In genomic region chr12:2877047-2877958, GRCh38 we compare ENCODE assay signal across 8 cellular contexts. TPM values are rescaled to one million over a fixed set of nuclear protein-coding genes. Genes with fewer than 3 reads are reported as not detected.
A peak's percentile ranks its signal among the peaks of the same experiment; 100 is the strongest.
DNase-seq lines count a peak whose midpoint lies in the region; ATAC-seq and TF ChIP-seq lines count a peak whose summit lies in the region.

TSS of gene FOXM1 (minus strand) at chr12:2877174. CDS start at chr12:2874478, 2,696 bp downstream.
TSS of gene RHNO1 (plus strand) at chr12:2877223. CDS start at chr12:2885367, 8,144 bp downstream.

- WGBS in esophagus muscularis mucosa: 0% methylated on average over 25 of the region's 70 CpGs

- H3K36me3 ChIP-seq in Panc1 (ENCODE audit: control insufficient read depth, insufficient read depth, low read length) (no peaks in the 10 kb centered on the region; the same call in none of the 2 replicates), esophagus muscularis mucosa (no peaks in the 10 kb centered on the region)

- CTCF ChIA-PET in Panc1 (lab: Charles Lee): interaction anchor here (0.8 kb wide), 1 partner anchor 196 kb away, joined by 3 read pairs; no protein-coding TSS in a partner anchor

- TF ChIP-seq POLR2A in esophagus muscularis mucosa (IDR thresholded peaks at IDR 0.05; ENCODE audit: low read depth): no peak

- ATAC-seq in GM21619 (IDR thresholded peaks at IDR 0.05; ENCODE audit: unreplicated experiment) (peak; percentile 66), Panc1 (peak; percentile 95)

- in situ Hi-C loops in KBM-7 (cut with MboI; ENCODE audit: low pct_unique_long_range_greater_than_20kb, low sequenced_read_pairs) (no loop called here), Panc1 (cut with HindIII; ENCODE audit: low pct_unique_long_range_greater_than_20kb, low sequenced_read_pairs) (no loop called here)

- intact Hi-C loops in Panc1 (cut with micrococcal nuclease; ENCODE audit: unreplicated experiment): no loop called here
- intact Hi-C loops in esophagus muscularis mucosa (cut with DNase I): no loop called here

- peak within 1 kb of the TSS; percentile 83 to 95 for H3K4me3 ChIP-seq in Panc1 (ENCODE audit: low read depth in 2 of 2, low read length in 2 of 2)
- H3K4me3 ChIP-seq in esophagus muscularis mucosa: peak within 1 kb of the TSS; percentile 72 to 94 (median 91)

- POLR2A ChIA-PET in Panc1 (lab: Charles Lee): interaction anchor here (0.7 kb wide), 1 partner anchor 96 kb away, joined by 9 read pairs; no protein-coding TSS in a partner anchor

- H3K4me1 ChIP-seq in Panc1 (ENCODE audit: control insufficient read depth, insufficient read depth, low read length) (peaks cover 7% of the 10 kb centered on the region), esophagus muscularis mucosa (peaks cover 6 to 27% (median 21%) of the 10 kb centered on the region in 4 donors)

- H3K9me3 ChIP-seq in Panc1 (ENCODE audit: control insufficient read depth, insufficient read depth, low read depth, low read length): no peaks in the 10 kb centered on the region
- H3K9me3 ChIP-seq in esophagus muscularis mucosa: no peaks in the 10 kb centered on the region

- TSS peak; percentile 89 for BruUV-seq in Panc1 (replicated peaks; lab: Mats Ljungman, UMichigan)

- DNase-seq in DMS153 (lab: John Stamatoyannopoulos, UW): peak; percentile 75
- peak; percentile 84 for DNase-seq in KBM-7
- no peak for DNase-seq in Panc1 (ENCODE audit: low read depth, low spot score)
- peak; percentile 90 to 93 for DNase-seq in activated T-cell treated with anti-CD3 and anti-CD28 coated beads, Interleukin-2, amount 50 U/mL, for 48 hours
- DNase-seq in esophagus muscularis mucosa (ENCODE audit: extremely low spot score): peak; percentile 98
- DNase-seq in myocyte (ENCODE audit: low read depth): peak; percentile 92
- peak; percentile 75 to 77 for DNase-seq in stimulated activated CD8-positive, alpha-beta memory T cell treated with anti-CD3 and anti-CD28 coated beads, Interleukin-7, amount 100 ng/mL, for 4 hours (ENCODE audit: low read depth in 2 of 2)

- TF ChIP-seq CTCF in Panc1 (IDR thresholded peaks at IDR 0.05) (no peak), esophagus muscularis mucosa (IDR thresholded peaks at IDR 0.05) (peak; percentile 6 to 38 (median 20))

- no peak for TF ChIP-seq EP300 in esophagus muscularis mucosa (IDR thresholded peaks at IDR 0.05)

- H3K27ac ChIP-seq in Panc1 (ENCODE audit: low read length) (peak within 1 kb of the TSS; percentile 98), esophagus muscularis mucosa (replicated peaks in 1 of 4) (peak within 1 kb of the TSS; percentile 88 to 93 (median 90))

- no peaks in the 10 kb centered on the region for H3K27me3 ChIP-seq in Panc1 (ENCODE audit: control insufficient read depth, insufficient read depth, low read length)
- H3K27me3 ChIP-seq in esophagus muscularis mucosa: no peaks in the 10 kb centered on the region

RNA-seq across cellular contexts. Expression of gene FOXM1, which starts in this region (rescaled TPM):
- 71.2 TPM for total RNA-seq in Panc1 (2021; ENCODE audit: unreplicated experiment)
- polyA plus RNA-seq in Panc1 (2012; ENCODE audit: insufficient read length): 25.7 TPM
- 1 to 10 TPM in 1 of 4 donors, under 1 TPM in 2, not detected in 1; under 0.01 to 1.4 (median 0.17) TPM for total RNA-seq in esophagus muscularis mucosa
- total RNA-seq in myocyte: 0.94 and 1.3 TPM in 2 replicates
- polyA plus RNA-seq in myocyte (2012): 1.5 TPM

RNA-seq across cellular contexts. Expression of gene RHNO1, which starts in this region (rescaled TPM):
- total RNA-seq in Panc1 (2021; ENCODE audit: unreplicated experiment) (37.7 TPM), esophagus muscularis mucosa (1 to 10 TPM; 7.1 to 9.7 (median 8.9) TPM), myocyte (23.2 and 24.3 TPM in 2 replicates)
- polyA plus RNA-seq in Panc1 (2012; ENCODE audit: insufficient read length): 22.2 TPM
- 23.0 TPM for polyA plus RNA-seq in myocyte (2012)

Comparison
In these comparisons a context has a peak if more than half of its experiments do, and no peak if none do; other contexts are left out.
1. RNA of gene FOXM1 (total RNA-seq): 71.2 TPM in Panc1 (single experiment); 0.94 to 1.3 TPM in myocyte and under 0.01 to 1.4 TPM in esophagus muscularis mucosa; every median in the first group is over 10 times any median in the second.